ENCODE assay signal across 1 cellular context in genomic region chr6:29395331-29395730, GRCh38.
TF ChIP-seq lines count a peak whose summit lies in the region.

OR12D2 (plus strand) TSS chr6:29395631; CDS start chr6:29396700, 1,069 bp downstream.

TF ChIP-seq in GM23338, 12 proteins besides CTCF, POLR2A, EP300 and RAD21:
- TF ChIP-seq ZNF462 (CRISPR knock-in tag; IDR thresholded peaks at IDR 0.05) (no peak), ZNF114 (CRISPR knock-in tag; IDR thresholded peaks at IDR 0.05) (no peak), STAT1 (IDR thresholded peaks at IDR 0.05; ENCODE audit: unreplicated experiment) (no peak), JUNB (IDR thresholded peaks at IDR 0.05; ENCODE audit: unreplicated experiment) (no peak), ETS1 (IDR thresholded peaks at IDR 0.05) (no peak)
TF ChIP-seq in GM23338: peak in this region for 0.
